In the genomic region with DNA sequence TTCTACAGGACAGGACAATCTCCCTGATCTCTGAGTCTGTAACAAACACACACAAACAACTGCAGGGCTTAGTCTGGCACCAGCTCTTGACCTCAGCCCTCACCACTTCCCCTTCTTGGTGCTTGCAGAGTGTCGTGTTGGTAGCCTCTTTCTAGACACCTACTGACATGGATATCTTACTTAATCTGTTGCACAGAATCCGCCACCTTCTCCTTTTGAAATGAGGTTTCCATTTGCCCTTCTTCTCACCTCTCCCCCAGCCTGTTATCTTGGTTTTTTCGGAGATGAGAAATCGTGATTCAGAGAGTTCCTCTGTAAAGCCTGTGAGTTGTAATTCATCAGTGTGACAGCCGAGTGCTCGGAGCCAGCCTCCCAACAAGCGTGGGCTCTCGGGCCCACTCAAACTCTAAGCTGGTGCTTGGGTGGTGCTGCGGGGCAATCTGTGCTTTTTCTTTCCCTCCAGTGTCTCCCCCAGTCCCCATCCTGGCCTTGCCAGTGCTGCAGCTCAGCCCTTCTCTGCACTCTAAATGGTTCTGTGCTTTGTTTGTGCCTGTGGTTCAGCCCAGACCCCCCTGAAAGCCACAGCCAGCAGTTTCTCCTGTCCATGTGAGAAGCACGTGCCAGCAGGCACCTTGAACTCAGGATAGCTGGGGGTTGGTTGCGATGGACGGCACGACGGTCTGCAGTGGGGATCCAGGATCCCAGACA, we compare ENCODE assay signal across 8 cellular contexts.
DNase-seq lines count a peak whose midpoint lies in the region; ATAC-seq lines count a peak whose summit lies in the region.

No MANE protein-coding gene starts in this region.

- DNase-seq in SKM-1 treated with dmso at 0.1 percent for 144 hours (lab: John Stamatoyannopoulos, UW; ENCODE audit: unreplicated experiment) (peak; percentile 99), hippocampal formation (lab: John Stamatoyannopoulos, UW) (peak; percentile 47 to 55), NCI-H1417 treated with DMSO at 0.1 percent for 48 hours (lab: John Stamatoyannopoulos, UW) (no peak), NCI-H446 (lab: John Stamatoyannopoulos, UW) (no peak)
- peak; percentile 1 for DNase-seq in activated naive CD8-positive, alpha-beta T cell treated with anti-CD3 and anti-CD28 coated beads, Interleukin-2, amount 50 U/mL, for 16 hours (ENCODE audit: low read depth, low spot score)
- peak; percentile 39 to 55 (median 53) for DNase-seq in stimulated activated CD4-positive, alpha-beta T cell treated with anti-CD3 and anti-CD28 coated beads, Interleukin-12 subunit alpha, Interleukin-12 subunit beta, amount 100 ng/mL, for 48 hours (ENCODE audit: low read depth in 2 of 3, low spot score in 1 of 3)

- ATAC-seq in GM18511 (IDR thresholded peaks at IDR 0.05; ENCODE audit: unreplicated experiment) (peak; percentile 92), HG03060 (IDR thresholded peaks at IDR 0.05; ENCODE audit: low read depth, unreplicated experiment) (peak; percentile 84)

Comparison
In these comparisons a context has a peak if more than half of its experiments do, and no peak if none do; other contexts are left out.
1. DNase-seq: peak in SKM-1 treated with dmso at 0.1 percent for 144 hours (single experiment), activated naive CD8-positive, alpha-beta T cell treated with anti-CD3 and anti-CD28 coated beads, Interleukin-2, amount 50 U/mL, for 16 hours (single experiment), hippocampal formation (2 of 2) and stimulated activated CD4-positive, alpha-beta T cell treated with anti-CD3 and anti-CD28 coated beads, Interleukin-12 subunit alpha, Interleukin-12 subunit beta, amount 100 ng/mL, for 48 hours (3 of 3); none in NCI-H1417 treated with DMSO at 0.1 percent for 48 hours (single experiment) and NCI-H446 (0 of 2).